1 cellular context compared by ENCODE assay signal in genomic region chr6:44041461-44042260, GRCh38.
A peak's percentile ranks its signal among the peaks of the same experiment; 100 is the strongest.
TF ChIP-seq lines count a peak whose summit lies in the region.

No MANE protein-coding gene starts in this region.

TF ChIP-seq in HEK293, 187 proteins besides CTCF, POLR2A, EP300 and RAD21 (continued from another document):
- TF ChIP-seq ZNF449 (tag by site-specific recombination; IDR thresholded peaks at IDR 0.05), result no peak
- 0 out of 2 replicates have a peak, but pooled peaks have one; percentile 25 for TF ChIP-seq INSM2 (tag by site-specific recombination; IDR thresholded peaks at IDR 0.05)
- TF ChIP-seq GFI1B (tag by site-specific recombination; IDR thresholded peaks at IDR 0.05), result no peak
- no peak for TF ChIP-seq GLIS2 (tag by site-specific recombination; IDR thresholded peaks at IDR 0.05)
- no peak for TF ChIP-seq PBX3 (CRISPR knock-in tag; IDR thresholded peaks at IDR 0.05)
- TF ChIP-seq YY2 (tag by site-specific recombination; IDR thresholded peaks at IDR 0.05), result no peak
- TF ChIP-seq ZFP41 (tag by site-specific recombination; IDR thresholded peaks at IDR 0.05; ENCODE audit: borderline replicate concordance), result no peak
- no peak for TF ChIP-seq MZF1 (tag by site-specific recombination; IDR thresholded peaks at IDR 0.05; ENCODE audit: borderline replicate concordance)
- no peak for TF ChIP-seq ZNF354C (tag by site-specific recombination; IDR thresholded peaks at IDR 0.05; ENCODE audit: borderline replicate concordance, low read depth)
- no peak for TF ChIP-seq BCL11A (tag by site-specific recombination; IDR thresholded peaks at IDR 0.05; ENCODE audit: low read depth)
- peak; percentile 41; the same call in 1 of the 2 replicates for TF ChIP-seq PATZ1 (tag by site-specific recombination; IDR thresholded peaks at IDR 0.05)
- no peak for TF ChIP-seq ZNF148 (tag by site-specific recombination; IDR thresholded peaks at IDR 0.05; ENCODE audit: borderline replicate concordance)
- TF ChIP-seq BCL6B (tag by site-specific recombination; IDR thresholded peaks at IDR 0.05), result no peak
- no peak for TF ChIP-seq ZNF16 (tag by site-specific recombination; IDR thresholded peaks at IDR 0.05; ENCODE audit: low read depth)
- TF ChIP-seq ZNF398 (tag by site-specific recombination; IDR thresholded peaks at IDR 0.05), result peak; percentile 81
- TF ChIP-seq ZBTB8A (tag by site-specific recombination; IDR thresholded peaks at IDR 0.05), result no peak
